ENCODE assay signal across 31 cellular contexts in the genomic region with DNA sequence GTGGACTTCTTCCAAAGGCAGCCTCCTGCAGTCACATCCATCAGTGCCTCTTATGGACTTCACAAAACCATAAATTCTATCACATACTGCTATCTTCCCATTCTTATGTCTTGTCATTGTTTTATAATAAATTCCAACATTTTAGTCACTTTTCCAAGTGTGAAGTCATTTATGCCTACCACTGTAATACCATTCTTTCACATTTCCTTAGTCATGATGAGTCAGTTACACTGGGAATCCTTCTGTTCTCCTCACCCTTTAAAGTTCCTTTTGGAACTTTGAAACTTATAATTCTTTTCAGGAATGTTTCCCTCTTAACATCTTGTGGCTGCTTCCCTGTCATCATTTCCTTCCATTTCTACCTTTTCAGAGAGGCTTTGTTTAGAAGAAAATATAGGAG.
DNase-seq lines count a peak whose midpoint lies in the region; FAIRE-seq and TF ChIP-seq lines count a peak whose summit lies in the region.
"Had no signal": no experiment of that assay in that cellular context is flagged by ENCODE, and none has a peak within 500 bp of the region (broad histone marks: within the 10 kb centered on the region; RNA-seq: fewer than 3 reads in every experiment).

No MANE protein-coding gene starts in this region.

- H3K4me1 Mint-ChIP-seq in HFFc6 (ENCODE audit: low read depth): peaks cover 29% of the 10 kb centered on the region
- H3K4me1 Mint-ChIP-seq: activated naive CD4-positive, alpha-beta T cell treated with anti-CD3 and anti-CD28 coated beads, Interleukin-2, amount 50 U/mL, for 24 hours; activated T-helper 17 cell treated with anti-CD3 and anti-CD28 coated beads, Interleukin-2, amount 50 U/mL, for 72 hours; CD14-positive monocyte; nephron had no signal

- TF ChIP-seq EP300 in ovary (IDR thresholded peaks at IDR 0.05): no peak

- H3K4me3 ChIP-seq in AG04450 (ENCODE audit: low read depth, low read length): no peak overlapping the region
- no peak overlapping the region for H3K4me3 ChIP-seq in cardiac fibroblast (replicated peaks in 1 of 2; ENCODE audit: low read depth in 2 of 2, low read length in 2 of 2)
- H3K4me3 ChIP-seq in mesenchymal stem cell (ENCODE audit: insufficient read depth in 1 of 2, low read depth in 1 of 2, low read length in 2 of 2): no peak overlapping the region
- no peak overlapping the region for H3K4me3 ChIP-seq in ovary
- H3K4me3 ChIP-seq in BE2C (ENCODE audit: low read depth, low read length): no peak overlapping the region
- H3K4me3 ChIP-seq: GM12878, heart left ventricle, lower lobe of right lung, stomach, thyroid gland, vagina had no signal

- no peak for TF ChIP-seq CTCF in AG04450 (IDR thresholded peaks at IDR 0.05; ENCODE audit: low read depth, low read length)
- no peak for TF ChIP-seq CTCF in HFFc6 (IDR thresholded peaks at IDR 0.05)
- no peak for TF ChIP-seq CTCF in cardiac fibroblast (IDR thresholded peaks at IDR 0.05; ENCODE audit: low read depth, low read length)
- TF ChIP-seq CTCF in ovary (IDR thresholded peaks at IDR 0.05): no peak
- TF ChIP-seq CTCF in D721Med (IDR thresholded peaks at IDR 0.05; ENCODE audit: insufficient read depth, missing control alignments): no peak
- TF ChIP-seq CTCF in BE2C (IDR thresholded peaks at IDR 0.05; ENCODE audit: low read depth, low read length): no peak

- peak overlapping the region; percentile 80 for H3K27ac ChIP-seq in AG04450 (ENCODE audit: low read depth, low read length)
- H3K27ac ChIP-seq in mesenchymal stem cell (ENCODE audit: low read length, poor library complexity, severe bottlenecking): peak overlapping the region; percentile 45
- no peak overlapping the region for H3K27ac ChIP-seq in ovary
- H3K27ac ChIP-seq: heart left ventricle, HL-60, lower lobe of right lung, stomach, thyroid gland, vagina had no signal

- FAIRE-seq in D721Med (lab: Jason Lieb, UNC): no peak
- FAIRE-seq: GM12878, TTC549 had no signal

- H4K91ac ChIP-seq in mesenchymal stem cell (ENCODE audit: low read length): no peak overlapping the region

- no peak overlapping the region for H3K9ac ChIP-seq in mesenchymal stem cell (ENCODE audit: low read length)

- CTCF ChIA-PET in AG04450 (lab: Charles Lee): no interaction called here

- no peak overlapping the region for H2AFZ ChIP-seq in mesenchymal stem cell (ENCODE audit: low read depth, low read length)

- no peak overlapping the region for H3K23ac ChIP-seq in mesenchymal stem cell (ENCODE audit: low read length in 2 of 2)

- POLR2A ChIA-PET in AG04450 (lab: Yijun Ruan, JAX): no interaction called here

- peak overlapping the region; percentile 94 for H3K27ac Mint-ChIP-seq in HFFc6
- H3K27ac Mint-ChIP-seq: activated CD4-positive, alpha-beta memory T cell treated with anti-CD3 and anti-CD28 coated beads for 36 hours; activated naive CD4-positive, alpha-beta T cell treated with anti-CD3 and anti-CD28 coated beads, Interleukin-2, amount 50 U/mL, for 24 hours; activated T-helper 17 cell treated with anti-CD3 and anti-CD28 coated beads, Interleukin-2, amount 50 U/mL, for 72 hours; CD14-positive monocyte; nephron had no signal

- no peak overlapping the region for H3K4ac ChIP-seq in mesenchymal stem cell (ENCODE audit: low read depth in 1 of 2, low read length in 2 of 2)

- H3K27me3 Mint-ChIP-seq in HFFc6 (ENCODE audit: insufficient read depth): no peaks in the 10 kb centered on the region
- H3K27me3 Mint-ChIP-seq: activated CD4-positive, alpha-beta memory T cell treated with anti-CD3 and anti-CD28 coated beads for 36 hours; activated naive CD4-positive, alpha-beta T cell treated with anti-CD3 and anti-CD28 coated beads, Interleukin-2, amount 50 U/mL, for 24 hours; activated T-helper 17 cell treated with anti-CD3 and anti-CD28 coated beads, Interleukin-2, amount 50 U/mL, for 72 hours had no signal

- no peak overlapping the region for H2BK15ac ChIP-seq in mesenchymal stem cell (ENCODE audit: low read depth, poor library complexity, severe bottlenecking)

- H2BK5ac ChIP-seq in mesenchymal stem cell (ENCODE audit: low read depth, low read length, poor library complexity, severe bottlenecking): no peak overlapping the region

- H2BK120ac ChIP-seq in mesenchymal stem cell (ENCODE audit: low read depth, low read length): no peak overlapping the region

- H3K9me3 ChIP-seq in AG04450 (ENCODE audit: control insufficient read depth, insufficient read depth, low read length): no peaks in the 10 kb centered on the region
- no peaks in the 10 kb centered on the region for H3K9me3 ChIP-seq in mesenchymal stem cell (ENCODE audit: control insufficient read depth, low read length)
- no peaks in the 10 kb centered on the region for H3K9me3 ChIP-seq in ovary
- H3K9me3 ChIP-seq in BE2C: no peaks in the 10 kb centered on the region
- H3K9me3 ChIP-seq: heart left ventricle, lower lobe of right lung, stomach, thyroid gland, vagina had no signal

- DNase-seq in AG04450 (ENCODE audit: low read depth, low spot score) (no peak), HFFc6 (peak; percentile 35), cardiac fibroblast (ENCODE audit: low read depth in 2 of 2) (peak; percentile 34 to 61), mesenchymal stem cell (peak; percentile 37), ovary (no peak), kidney tubule cell (ENCODE audit: low spot score) (no peak), D721Med (ENCODE audit: insufficient read length, low spot score) (no peak), BE2C (no peak)
- DNase-seq: ACHN; activated CD4-positive, alpha-beta memory T cell treated with anti-CD3 and anti-CD28 coated beads for 36 hours; activated CD8-positive, alpha-beta memory T cell treated with anti-CD3 and anti-CD28 coated beads, Interleukin-2, amount 50 U/mL, for 4 hours; anterior cingulate cortex; Calu3; DND-41; heart left ventricle; Kasumi-1; lower lobe of right lung; MV-4-11; NCI-H1694; NCI-H526; stimulated activated CD4-positive, alpha-beta T cell treated with anti-CD3 and anti-CD28 coated beads, Interleukin-2, amount 100 ng/mL, for 24 hours; stomach; thyroid gland had no signal

- no peaks in the 10 kb centered on the region for H3K79me1 ChIP-seq in mesenchymal stem cell (replicated peaks; ENCODE audit: low read length, poor library complexity, severe bottlenecking)

- no peak overlapping the region for H2BK12ac ChIP-seq in mesenchymal stem cell (ENCODE audit: low read length in 2 of 2)

- H2AK5ac ChIP-seq in mesenchymal stem cell (ENCODE audit: low read length, severe bottlenecking): no peak overlapping the region

- H3K36me3 Mint-ChIP-seq in HFFc6 (ENCODE audit: low read depth): peaks cover 8% of the 10 kb centered on the region; the same call in 1 of the 2 replicates
- H3K36me3 Mint-ChIP-seq: activated CD4-positive, alpha-beta memory T cell treated with anti-CD3 and anti-CD28 coated beads for 36 hours; activated naive CD4-positive, alpha-beta T cell treated with anti-CD3 and anti-CD28 coated beads, Interleukin-2, amount 50 U/mL, for 24 hours; CD14-positive monocyte had no signal

- no peak overlapping the region for H3K18ac ChIP-seq in mesenchymal stem cell (ENCODE audit: low read depth in 1 of 2, low read length in 2 of 2)

- no peak overlapping the region for H3K14ac ChIP-seq in mesenchymal stem cell (ENCODE audit: low read length in 2 of 2)

- no peak overlapping the region for H4K8ac ChIP-seq in mesenchymal stem cell (ENCODE audit: low read length)

- H3K9me3 Mint-ChIP-seq in HFFc6: no peaks in the 10 kb centered on the region
- H3K9me3 Mint-ChIP-seq: activated CD4-positive, alpha-beta memory T cell treated with anti-CD3 and anti-CD28 coated beads for 36 hours; activated naive CD4-positive, alpha-beta T cell treated with anti-CD3 and anti-CD28 coated beads, Interleukin-2, amount 50 U/mL, for 24 hours; activated T-helper 17 cell treated with anti-CD3 and anti-CD28 coated beads, Interleukin-2, amount 50 U/mL, for 72 hours; nephron had no signal

- H3K27me3 ChIP-seq in AG04450 (ENCODE audit: control insufficient read depth, insufficient read depth, low read length): no peaks in the 10 kb centered on the region
- H3K27me3 ChIP-seq in mesenchymal stem cell (ENCODE audit: control insufficient read depth in 1 of 2, insufficient read depth in 1 of 2, low read length in 2 of 2): no peaks in the 10 kb centered on the region
- H3K27me3 ChIP-seq in ovary: no peaks in the 10 kb centered on the region
- H3K27me3 ChIP-seq in BE2C: no peaks in the 10 kb centered on the region
- H3K27me3 ChIP-seq: heart left ventricle, stomach, thyroid gland, vagina had no signal

- TF ChIP-seq POLR2A in ovary (IDR thresholded peaks at IDR 0.05): no peak

- peaks cover 1% of the 10 kb centered on the region for H3K4me1 ChIP-seq in mesenchymal stem cell (ENCODE audit: control insufficient read depth, insufficient read depth, low read depth, low read length)
- H3K4me1 ChIP-seq in ovary (ENCODE audit: insufficient read depth): no peaks in the 10 kb centered on the region
- no peaks in the 10 kb centered on the region for H3K4me1 ChIP-seq in BE2C
- H3K4me1 ChIP-seq: heart left ventricle, lower lobe of right lung, stomach, thyroid gland, vagina had no signal

- H3K36me3 ChIP-seq in mesenchymal stem cell (ENCODE audit: control insufficient read depth in 1 of 2, insufficient read depth in 2 of 2, low read depth in 1 of 2, low read length in 2 of 2) (no peaks in the 10 kb centered on the region), ovary (no peaks in the 10 kb centered on the region), BE2C (no peaks in the 10 kb centered on the region)
- H3K36me3 ChIP-seq: heart left ventricle, lower lobe of right lung, stomach, thyroid gland, vagina had no signal

- intact Hi-C loops in ovary (cut with DNase I): no loop called here

- H3K4me3 Mint-ChIP-seq in HFFc6: peak overlapping the region; percentile 66
- H3K4me3 Mint-ChIP-seq: activated CD4-positive, alpha-beta memory T cell treated with anti-CD3 and anti-CD28 coated beads for 36 hours; activated naive CD4-positive, alpha-beta T cell treated with anti-CD3 and anti-CD28 coated beads, Interleukin-2, amount 50 U/mL, for 24 hours; activated T-helper 17 cell treated with anti-CD3 and anti-CD28 coated beads, Interleukin-2, amount 50 U/mL, for 72 hours; CD14-positive monocyte; nephron had no signal

- no peak overlapping the region for H3K4me2 ChIP-seq in mesenchymal stem cell (ENCODE audit: low read length, poor library complexity, severe bottlenecking)

Comparison
In these comparisons a context has a peak if more than half of its experiments do, and no peak if none do; other contexts are left out.
1. DNase-seq: peak in HFFc6 (single experiment), cardiac fibroblast (2 of 2) and mesenchymal stem cell (single experiment); none in AG04450 (single experiment), ovary (0 of 5), kidney tubule cell (single experiment), D721Med (single experiment) and BE2C (single experiment).
2. H3K27ac ChIP-seq: peak in AG04450 (single experiment) and mesenchymal stem cell (single experiment); none in ovary (0 of 2).